In genomic region chr9:94173632-94174031, GRCh38 we compare ENCODE assay signal across 13 cellular contexts.
DNase-seq lines count a peak whose midpoint lies in the region; ATAC-seq and TF ChIP-seq lines count a peak whose summit lies in the region.
"Had no signal": no experiment of that assay in that cellular context is flagged by ENCODE, and none has a peak within 500 bp of the region (broad histone marks: within the 10 kb centered on the region; RNA-seq: fewer than 3 reads in every experiment).

No MANE protein-coding gene starts in this region.

- DNase-seq in activated CD4-positive, alpha-beta T cell treated with anti-CD3 and anti-CD28 coated beads, Interleukin-2, amount 10 ng/mL, durations not matched to agents 24 days and 14 days = no peak
- DNase-seq in activated CD4-positive, alpha-beta T cell treated with anti-CD3 and anti-CD28 coated beads, Interleukin-2, amount 50 U/mL, for 4 hours = no peak
- peak; percentile 27 to 37 for DNase-seq in stimulated activated CD8-positive, alpha-beta memory T cell treated with anti-CD3 and anti-CD28 coated beads, Interleukin-15, amount 100 ng/mL, for 48 hours (ENCODE audit: low read depth in 2 of 2)
- DNase-seq in lower lobe of right lung (no peak), colonic mucosa (no peak), DMS153 treated with DMSO at 0.1 percent for 48 hours (lab: John Stamatoyannopoulos, UW; ENCODE audit: unreplicated experiment) (no peak)

- H3K4me1 ChIP-seq in lower lobe of right lung (peaks cover 93% of the 10 kb centered on the region), colonic mucosa (peaks cover 22% of the 10 kb centered on the region)

- H3K9me3 ChIP-seq in lower lobe of right lung (no peaks in the 10 kb centered on the region), colonic mucosa (no peaks in the 10 kb centered on the region)
- H3K9me3 ChIP-seq: A549, SJSA1, suprapubic skin had no signal

- H3K36me3 Mint-ChIP-seq in activated CD4-positive, alpha-beta T cell treated with anti-CD3 and anti-CD28 coated beads, Interleukin-2, amount 10 ng/mL, durations not matched to agents 24 days and 14 days (ENCODE audit: low read depth) = peaks cover 51% of the 10 kb centered on the region
- peaks cover 5% of the 10 kb centered on the region for H3K36me3 Mint-ChIP-seq in activated naive CD8-positive, alpha-beta T cell

- peak; percentile 66 for ATAC-seq in HG02759 (IDR thresholded peaks at IDR 0.05; ENCODE audit: unreplicated experiment)
- no peak for ATAC-seq in lower lobe of right lung

- no peak overlapping the region for H3K4me3 ChIP-seq in lower lobe of right lung
- no peak overlapping the region for H3K4me3 ChIP-seq in colonic mucosa
- H3K4me3 ChIP-seq: A549, SJSA1, skin epidermis, suprapubic skin had no signal

- no peaks in the 10 kb centered on the region for H3K9me3 Mint-ChIP-seq in activated CD4-positive, alpha-beta T cell treated with anti-CD3 and anti-CD28 coated beads, Interleukin-2, amount 10 ng/mL, durations not matched to agents 24 days and 14 days
- no peaks in the 10 kb centered on the region for H3K9me3 Mint-ChIP-seq in activated naive CD8-positive, alpha-beta T cell (ENCODE audit: low read depth)

- H3K27me3 Mint-ChIP-seq in activated CD4-positive, alpha-beta T cell treated with anti-CD3 and anti-CD28 coated beads, Interleukin-2, amount 10 ng/mL, durations not matched to agents 24 days and 14 days = no peaks in the 10 kb centered on the region
- H3K27me3 Mint-ChIP-seq in activated naive CD8-positive, alpha-beta T cell = no peaks in the 10 kb centered on the region

- H3K36me3 ChIP-seq in lower lobe of right lung = peaks cover 56% of the 10 kb centered on the region
- H3K36me3 ChIP-seq in colonic mucosa = no peaks in the 10 kb centered on the region

- H3K4me3 Mint-ChIP-seq in activated CD4-positive, alpha-beta T cell treated with anti-CD3 and anti-CD28 coated beads, Interleukin-2, amount 10 ng/mL, durations not matched to agents 24 days and 14 days = no peak overlapping the region
- peak overlapping the region; percentile 54 for H3K4me3 Mint-ChIP-seq in activated naive CD8-positive, alpha-beta T cell

- TF ChIP-seq CTCF in lower lobe of right lung (IDR thresholded peaks at IDR 0.05) = no peak
- no peak for TF ChIP-seq CTCF in colonic mucosa (IDR thresholded peaks at IDR 0.05)

- intact Hi-C loops in activated CD4-positive, alpha-beta T cell treated with anti-CD3 and anti-CD28 coated beads, Interleukin-2, amount 10 ng/mL, durations not matched to agents 24 days and 14 days (cut with micrococcal nuclease) = no loop called here
- intact Hi-C loops in lower lobe of right lung (cut with DNase I) (no loop called here), colonic mucosa (cut with DNase I) (no loop called here)

- no peaks in the 10 kb centered on the region for H3K27me3 ChIP-seq in lower lobe of right lung (ENCODE audit: low read depth)
- no peaks in the 10 kb centered on the region for H3K27me3 ChIP-seq in colonic mucosa
- H3K27me3 ChIP-seq: SJSA1, suprapubic skin had no signal

- peak overlapping the region; percentile 72 for H3K27ac Mint-ChIP-seq in activated CD4-positive, alpha-beta T cell treated with anti-CD3 and anti-CD28 coated beads, Interleukin-2, amount 10 ng/mL, durations not matched to agents 24 days and 14 days
- H3K27ac Mint-ChIP-seq in activated naive CD8-positive, alpha-beta T cell = peak overlapping the region; percentile 56

- H3K9ac ChIP-seq in colonic mucosa (ENCODE audit: low read depth in 2 of 2, low read length in 2 of 2) = no peak overlapping the region
- H3K9ac ChIP-seq: KMS-11 had no signal

- H3K27ac ChIP-seq in lower lobe of right lung (no peak overlapping the region), colonic mucosa (no peak overlapping the region)
- H3K27ac ChIP-seq: A549, KMS-11, SJSA1, skin epidermis, suprapubic skin had no signal

- peaks cover 48% of the 10 kb centered on the region for H3K4me1 Mint-ChIP-seq in activated CD4-positive, alpha-beta T cell treated with anti-CD3 and anti-CD28 coated beads, Interleukin-2, amount 10 ng/mL, durations not matched to agents 24 days and 14 days
- peaks cover 80% of the 10 kb centered on the region for H3K4me1 Mint-ChIP-seq in activated naive CD8-positive, alpha-beta T cell (ENCODE audit: low read depth)

Comparison
In these comparisons a context has a peak if more than half of its experiments do, and no peak if none do; other contexts are left out.
1. DNase-seq: peak in stimulated activated CD8-positive, alpha-beta memory T cell treated with anti-CD3 and anti-CD28 coated beads, Interleukin-15, amount 100 ng/mL, for 48 hours (2 of 2); none in activated CD4-positive, alpha-beta T cell treated with anti-CD3 and anti-CD28 coated beads, Interleukin-2, amount 10 ng/mL, durations not matched to agents 24 days and 14 days (single experiment), activated CD4-positive, alpha-beta T cell treated with anti-CD3 and anti-CD28 coated beads, Interleukin-2, amount 50 U/mL, for 4 hours (0 of 2), lower lobe of right lung (single experiment), colonic mucosa (single experiment) and DMS153 treated with DMSO at 0.1 percent for 48 hours (single experiment).